In genomic region chr1:178417858-178418257, GRCh38 we compare ENCODE assay signal across 12 cellular contexts.
DNase-seq lines count a peak whose midpoint lies in the region; ATAC-seq and TF ChIP-seq lines count a peak whose summit lies in the region.
"Had no signal": no experiment of that assay in that cellular context is flagged by ENCODE, and none has a peak within 500 bp of the region (broad histone marks: within the 10 kb centered on the region; RNA-seq: fewer than 3 reads in every experiment).

No MANE protein-coding gene starts in this region.

- no peak overlapping the region for H3K4me3 Mint-ChIP-seq in activated B cell treated with CpG ODN at 0.5 μM for 24 hours
- H3K4me3 Mint-ChIP-seq: IgD-negative memory B cell had no signal

- peaks cover 15% of the 10 kb centered on the region for H3K4me1 Mint-ChIP-seq in activated B cell treated with CpG ODN at 0.5 μM for 24 hours

- H3K27ac ChIP-seq in ACC112 (ENCODE audit: low read depth, low read length), result peak overlapping the region; percentile 56
- no peak overlapping the region for H3K27ac ChIP-seq in HEK293 (ENCODE audit: extremely low read depth, low read depth, low read length)
- H3K27ac ChIP-seq: C4-2B had no signal

- no peaks in the 10 kb centered on the region for H3K27me3 Mint-ChIP-seq in activated B cell treated with CpG ODN at 0.5 μM for 24 hours
- H3K27me3 Mint-ChIP-seq: IgD-negative memory B cell, naive B cell had no signal

- H3K4me1 ChIP-seq in ACC112 (ENCODE audit: control insufficient read depth, insufficient read depth, low read length, unreplicated experiment) (peaks cover 15% of the 10 kb centered on the region), HEK293 (ENCODE audit: control insufficient read depth, insufficient read depth, low read length) (no peaks in the 10 kb centered on the region)

- no peak overlapping the region for H3K4me3 ChIP-seq in ACC112 (ENCODE audit: low read depth, low read length)
- no peak overlapping the region for H3K4me3 ChIP-seq in HEK293 (ENCODE audit: low read depth, low read length)
- H3K4me3 ChIP-seq in fibroblast of villous mesenchyme (ENCODE audit: low read depth, low read length), result no peak overlapping the region

- no peak for TF ChIP-seq CTCF in HEK293 (tag by site-specific recombination; IDR thresholded peaks at IDR 0.05)
- TF ChIP-seq CTCF in activated B cell treated with CpG ODN at 0.5 μM for 24 hours (IDR thresholded peaks at IDR 0.05), result no peak
- TF ChIP-seq CTCF in fibroblast of villous mesenchyme (IDR thresholded peaks at IDR 0.05; ENCODE audit: insufficient read depth, low read depth, low read length), result no peak

- CTCF ChIA-PET in HEK293 (lab: Yijun Ruan, JAX) (no interaction called here), activated B cell treated with CpG ODN at 0.5 μM for 24 hours (lab: Charles Lee) (no interaction called here)

- peak; percentile 14 for ATAC-seq in activated B cell treated with CpG ODN at 0.5 μM for 24 hours (ENCODE audit: low read depth)
- ATAC-seq in HG02938 (IDR thresholded peaks at IDR 0.05; ENCODE audit: unreplicated experiment), result no peak

- no peak for DNase-seq in activated B cell treated with CpG ODN at 0.5 μM for 24 hours
- DNase-seq in fibroblast of villous mesenchyme (ENCODE audit: low read depth), result peak; percentile 77
- DNase-seq in hypothalamus (lab: John Stamatoyannopoulos, UW), result no peak
- DNase-seq in activated CD4-positive, alpha-beta T cell treated with anti-CD3 and anti-CD28 coated beads for 1 hour, result no peak
- DNase-seq in cardiac septum (ENCODE audit: low spot score), result no peak
- DNase-seq: activated T-cell treated with anti-CD3 and anti-CD28 coated beads, Interleukin-2, amount 50 U/mL, for 1 hour had no signal

- no peak overlapping the region for H3K27ac Mint-ChIP-seq in activated B cell treated with CpG ODN at 0.5 μM for 24 hours
- H3K27ac Mint-ChIP-seq: IgD-negative memory B cell had no signal

- no peaks in the 10 kb centered on the region for H3K36me3 Mint-ChIP-seq in activated B cell treated with CpG ODN at 0.5 μM for 24 hours (ENCODE audit: low read depth)
- H3K36me3 Mint-ChIP-seq: IgD-negative memory B cell had no signal

- H2AFZ ChIP-seq in ACC112 (ENCODE audit: low read length, unreplicated experiment), result no peak overlapping the region

- no peaks in the 10 kb centered on the region for H3K9me3 Mint-ChIP-seq in activated B cell treated with CpG ODN at 0.5 μM for 24 hours

- peaks cover 7% of the 10 kb centered on the region for H3K79me2 ChIP-seq in ACC112 (ENCODE audit: control insufficient read depth, insufficient read depth, low read length, unreplicated experiment)

- peaks cover 10% of the 10 kb centered on the region; the same call in 1 of the 2 replicates for H3K36me3 ChIP-seq in ACC112 (ENCODE audit: insufficient read depth, low read length)
- H3K36me3 ChIP-seq in HEK293 (ENCODE audit: control insufficient read depth in 2 of 2, insufficient read depth in 1 of 2, low read length in 2 of 2), result no peaks in the 10 kb centered on the region

- no peaks in the 10 kb centered on the region for H3K27me3 ChIP-seq in ACC112 (ENCODE audit: insufficient read depth, low read length)

- POLR2A ChIA-PET in HEK293 (lab: Yijun Ruan, JAX), result no interaction called here
- POLR2A ChIA-PET in activated B cell treated with CpG ODN at 0.5 μM for 24 hours (lab: Charles Lee), result no interaction called here

- intact Hi-C loops in activated B cell treated with CpG ODN at 0.5 μM for 24 hours (cut with micrococcal nuclease) (no loop called here), cardiac septum (cut with DNase I) (no loop called here)

- H3K9me3 ChIP-seq in HEK293 (ENCODE audit: control insufficient read depth, insufficient read depth, low read depth, low read length), result no peaks in the 10 kb centered on the region

TF ChIP-seq in HEK293, 187 proteins besides CTCF, POLR2A, EP300 and RAD21:
- TF ChIP-seq SP7 (tag by site-specific recombination; IDR thresholded peaks at IDR 0.05), result 0 out of 2 replicates have a peak, but pooled peaks have one; percentile 19
- TF ChIP-seq KLF17 (tag by site-specific recombination; IDR thresholded peaks at IDR 0.05), result peak; percentile 51; the same call in 1 of the 2 replicates
- TF ChIP-seq HIC1 (tag by site-specific recombination; IDR thresholded peaks at IDR 0.05), result peak; percentile 42; the same call in 1 of the 2 replicates
- 0 out of 2 replicates have a peak, but pooled peaks have one; percentile 21 for TF ChIP-seq ZNF639 (tag by site-specific recombination; IDR thresholded peaks at IDR 0.05)
- TF ChIP-seq ZNF184 (tag by site-specific recombination; IDR thresholded peaks at IDR 0.05), result peak; percentile 68; the same call in 1 of the 2 replicates
- TF ChIP-seq ZNF785 (tag by site-specific recombination; IDR thresholded peaks at IDR 0.05), result no peak
- TF ChIP-seq ZBTB44 (tag by site-specific recombination; IDR thresholded peaks at IDR 0.05), result no peak
- no peak for TF ChIP-seq ZNF292 (tag by site-specific recombination; IDR thresholded peaks at IDR 0.05; ENCODE audit: borderline replicate concordance, low read depth)
- TF ChIP-seq ZEB2 (tag by site-specific recombination; IDR thresholded peaks at IDR 0.05), result 0 out of 2 replicates have a peak, but pooled peaks have one; percentile 30
- peak; percentile 37; the same call in 1 of the 2 replicates for TF ChIP-seq ZNF366 (tag by site-specific recombination; conservative IDR thresholded peaks at IDR 0.05)
TF ChIP-seq in HEK293: peak in this region for 7.
